2 cellular contexts compared by ENCODE assay signal in the genomic region with DNA sequence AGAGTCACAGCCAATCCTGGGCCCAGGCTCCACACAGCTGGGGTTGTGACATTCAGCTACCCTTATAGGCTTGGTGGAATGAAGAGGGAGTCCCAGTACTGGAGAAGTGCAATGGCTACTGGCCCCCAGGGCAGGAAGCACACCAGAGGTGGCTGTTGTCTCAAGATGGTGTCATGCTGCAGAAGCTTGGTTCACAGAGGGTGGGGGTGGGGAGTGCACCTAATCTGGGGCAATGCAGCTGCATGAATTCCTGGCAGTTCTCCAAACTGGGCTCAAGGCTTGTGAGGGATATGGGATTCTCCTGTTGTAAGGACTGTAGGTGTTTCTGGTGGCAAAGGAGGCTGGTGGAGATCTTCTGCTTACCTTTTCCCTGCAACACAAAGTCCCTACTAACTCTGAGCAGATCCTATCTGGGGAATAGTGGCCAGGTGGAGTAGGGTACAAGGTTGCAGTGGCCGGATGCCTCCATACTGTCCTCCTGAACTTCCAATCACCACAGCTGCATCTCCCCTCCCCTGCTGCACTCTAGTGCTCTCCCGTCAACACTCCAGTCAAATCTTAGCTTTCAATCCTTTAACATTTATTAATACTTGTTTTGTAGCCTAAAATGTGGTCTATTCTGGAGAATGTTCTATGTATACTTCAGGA.
TF ChIP-seq lines count a peak whose summit lies in the region.

No MANE protein-coding gene starts in this region.

TF ChIP-seq in GM12891, 5 proteins besides CTCF, POLR2A, EP300 and RAD21:
- TF ChIP-seq TAF1 (IDR thresholded peaks at IDR 0.05; ENCODE audit: low read depth, low read length) (no peak), SPI1 (IDR thresholded peaks at IDR 0.05; ENCODE audit: low read depth, low read length) (no peak), PAX5 (IDR thresholded peaks at IDR 0.05; ENCODE audit: insufficient read depth, low read length, severe bottlenecking) (no peak), POU2F2 (IDR thresholded peaks at IDR 0.05; ENCODE audit: low read depth, low read length) (no peak), POLR2AphosphoS5 (IDR thresholded peaks at IDR 0.05; ENCODE audit: low read depth, low read length) (no peak)

TF ChIP-seq in HepG2, 621 proteins besides CTCF, POLR2A, EP300 and RAD21:
- TF ChIP-seq CAMTA2 (CRISPR knock-in tag; IDR thresholded peaks at IDR 0.05; ENCODE audit: borderline replicate concordance), result no peak
- TF ChIP-seq RBM39 (IDR thresholded peaks at IDR 0.05; ENCODE audit: low read depth, low read length, poor library complexity, severe bottlenecking), result no peak
- TF ChIP-seq, protein P1, sequence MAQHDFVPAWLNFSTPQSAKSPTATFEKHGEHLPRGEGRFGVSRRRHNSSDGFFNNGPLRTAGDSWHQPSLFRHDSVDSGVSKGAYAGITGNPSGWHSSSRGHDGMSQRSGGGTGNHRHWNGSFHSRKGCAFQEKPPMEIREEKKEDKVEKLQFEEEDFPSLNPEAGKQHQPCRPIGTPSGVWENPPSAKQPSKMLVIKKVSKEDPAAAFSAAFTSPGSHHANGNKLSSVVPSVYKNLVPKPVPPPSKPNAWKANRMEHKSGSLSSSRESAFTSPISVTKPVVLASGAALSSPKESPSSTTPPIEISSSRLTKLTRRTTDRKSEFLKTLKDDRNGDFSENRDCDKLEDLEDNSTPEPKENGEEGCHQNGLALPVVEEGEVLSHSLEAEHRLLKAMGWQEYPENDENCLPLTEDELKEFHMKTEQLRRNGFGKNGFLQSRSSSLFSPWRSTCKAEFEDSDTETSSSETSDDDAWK (CRISPR knock-in tag; IDR thresholded peaks at IDR 0.05), result no peak
- TF ChIP-seq IRX3 (CRISPR knock-in tag; IDR thresholded peaks at IDR 0.05; ENCODE audit: borderline replicate concordance, low read depth), result no peak
- TF ChIP-seq NONO (IDR thresholded peaks at IDR 0.05), result no peak
- peak; percentile 15; the same call in 1 of the 2 replicates for TF ChIP-seq NONO (CRISPR knock-in tag; conservative IDR thresholded peaks at IDR 0.05)
- TF ChIP-seq KAT8 (CRISPR knock-in tag; IDR thresholded peaks at IDR 0.05), result no peak
- TF ChIP-seq NFYC (CRISPR knock-in tag; IDR thresholded peaks at IDR 0.05), result no peak
- TF ChIP-seq AGO2 (optimal IDR thresholded peaks at IDR 0.05; ENCODE audit: low read depth, low read length), result peak; percentile 20
